In the genomic region with DNA sequence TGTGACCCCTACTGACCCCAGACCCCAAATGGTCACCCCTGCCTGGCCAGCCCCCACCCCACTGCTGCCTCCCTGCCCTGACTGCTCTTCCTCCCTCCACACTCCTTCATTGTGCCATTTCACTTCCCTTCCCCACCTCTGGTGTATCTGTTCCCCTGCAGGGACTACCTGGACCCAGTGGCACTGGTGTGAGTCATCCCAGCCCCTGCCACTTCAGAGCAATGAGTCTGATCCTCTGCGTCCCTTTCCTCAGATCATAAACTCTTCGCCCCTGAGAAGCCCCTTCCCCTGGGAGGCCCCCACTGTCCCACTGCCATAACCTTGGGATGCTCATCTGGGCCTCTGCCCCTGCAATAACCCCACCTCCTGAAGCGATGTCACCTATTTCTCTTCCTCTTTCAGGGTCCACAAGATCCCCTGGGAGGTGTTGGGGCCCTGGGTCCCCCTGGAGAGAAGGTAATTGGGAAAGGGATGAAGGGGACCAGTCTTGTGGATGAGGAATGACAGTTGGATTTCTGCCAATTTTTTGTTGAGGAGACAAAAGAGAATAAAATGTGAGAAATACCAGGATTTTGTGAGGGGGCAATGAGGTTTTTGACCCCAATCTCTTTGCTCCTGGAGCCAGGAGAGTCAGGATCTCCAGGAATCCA, we compare ENCODE assay signal across 22 cellular contexts. TPM values are rescaled to one million over a fixed set of nuclear protein-coding genes. Genes with fewer than 3 reads are reported as not detected.
DNase-seq lines count a peak whose midpoint lies in the region; ATAC-seq, FAIRE-seq and TF ChIP-seq lines count a peak whose summit lies in the region.
"Had no signal": no experiment of that assay in that cellular context is flagged by ENCODE, and none has a peak within 500 bp of the region (broad histone marks: within the 10 kb centered on the region; RNA-seq: fewer than 3 reads in every experiment).

No MANE protein-coding gene starts in this region.

- peaks cover 23% of the 10 kb centered on the region for H3K4me1 ChIP-seq in OCI-LY3 (ENCODE audit: low read length)
- H3K4me1 ChIP-seq: neural progenitor cell, testis had no signal

- ATAC-seq in GM21529 (IDR thresholded peaks at IDR 0.05; ENCODE audit: unreplicated experiment) = peak; percentile 44
- no peak for ATAC-seq in HG02642 (IDR thresholded peaks at IDR 0.05; ENCODE audit: poor library complexity, unreplicated experiment)
- ATAC-seq: activated T-cell treated with anti-CD3 and anti-CD28 coated beads, Interleukin-2, amount 50 U/mL, for 4 hours; HCT116 had no signal

- H3K9me3 ChIP-seq in OCI-LY3 (ENCODE audit: insufficient read depth, low read length) = no peaks in the 10 kb centered on the region
- H3K9me3 ChIP-seq: testis had no signal

- no peak for TF ChIP-seq POLR2A in GM12892 (IDR thresholded peaks at IDR 0.05; ENCODE audit: low read depth, low read length)

- H4K20me1 ChIP-seq in OCI-LY3 (ENCODE audit: insufficient read depth, low read length) = no peaks in the 10 kb centered on the region

- H3K27ac ChIP-seq in OCI-LY3 (ENCODE audit: low read length) = no peak overlapping the region
- H3K27ac ChIP-seq: neural progenitor cell, testis had no signal

- peak overlapping the region; percentile 56 for H3K4me2 ChIP-seq in OCI-LY3 (ENCODE audit: low read length)
- H3K4me2 ChIP-seq: neural progenitor cell had no signal

- no peaks in the 10 kb centered on the region for H3K79me2 ChIP-seq in OCI-LY3 (ENCODE audit: low read length)

- H3K27me3 ChIP-seq in OCI-LY3 (ENCODE audit: low read depth, low read length) = peaks cover 28% of the 10 kb centered on the region
- H3K27me3 ChIP-seq: neural progenitor cell, testis had no signal

- H3K36me3 ChIP-seq in OCI-LY3 (replicated peaks; ENCODE audit: low read depth, low read length) = no peaks in the 10 kb centered on the region
- H3K36me3 ChIP-seq: neural progenitor cell had no signal

- H3K9ac ChIP-seq in OCI-LY3 (ENCODE audit: low read length) = no peak overlapping the region
- H3K9ac ChIP-seq: neural progenitor cell had no signal

- DNase-seq in AG08395 (ENCODE audit: low spot score) = peak; percentile 1
- DNase-seq in GM12892 (ENCODE audit: insufficient read length) = no peak
- DNase-seq in NCI-H1436 treated with DMSO at 0.1 percent for 48 hours (lab: John Stamatoyannopoulos, UW) = no peak
- DNase-seq in cerebellar cortex (ENCODE audit: low spot score) = no peak
- DNase-seq in 8988T = no peak
- DNase-seq: activated naive CD4-positive, alpha-beta T cell treated with Interleukin-2 at 50 U/mL for 16 hours; activated T-cell treated with anti-CD3 and anti-CD28 coated beads, Interleukin-2, amount 50 U/mL, for 4 hours; aorta; CD4-positive, CD25-positive, alpha-beta regulatory T cell; kidney glomerular epithelial cell; NCI-H2171 treated with DMSO at 0.1 percent for 48 hours; NCI-H526 treated with DMSO at 0.1 percent for 48 hours; SW 1271; testis had no signal

- H3K4me3 ChIP-seq in OCI-LY3 (ENCODE audit: low read length) = 0 out of 2 replicates have a peak overlapping the region, but pooled peaks have one; percentile 27
- H3K4me3 ChIP-seq: lung, neural progenitor cell, testis had no signal

- no peak overlapping the region for H2AFZ ChIP-seq in OCI-LY3 (ENCODE audit: low read depth, low read length)
- H2AFZ ChIP-seq: neural progenitor cell had no signal

- FAIRE-seq in GM12892 (lab: Jason Lieb, UNC) = peak; percentile 63
- FAIRE-seq: endometrium, G401.6 had no signal

- no peak for TF ChIP-seq CTCF in OCI-LY3 (IDR thresholded peaks at IDR 0.05; ENCODE audit: low read depth, low read length)

RNA-seq across cellular contexts. Expression of a gene that starts 19.1 kb away (rescaled TPM):
- 210 TPM for polyA plus RNA-seq in GM12892 (2012; ENCODE audit: missing spikeins)
